In the genomic region with DNA sequence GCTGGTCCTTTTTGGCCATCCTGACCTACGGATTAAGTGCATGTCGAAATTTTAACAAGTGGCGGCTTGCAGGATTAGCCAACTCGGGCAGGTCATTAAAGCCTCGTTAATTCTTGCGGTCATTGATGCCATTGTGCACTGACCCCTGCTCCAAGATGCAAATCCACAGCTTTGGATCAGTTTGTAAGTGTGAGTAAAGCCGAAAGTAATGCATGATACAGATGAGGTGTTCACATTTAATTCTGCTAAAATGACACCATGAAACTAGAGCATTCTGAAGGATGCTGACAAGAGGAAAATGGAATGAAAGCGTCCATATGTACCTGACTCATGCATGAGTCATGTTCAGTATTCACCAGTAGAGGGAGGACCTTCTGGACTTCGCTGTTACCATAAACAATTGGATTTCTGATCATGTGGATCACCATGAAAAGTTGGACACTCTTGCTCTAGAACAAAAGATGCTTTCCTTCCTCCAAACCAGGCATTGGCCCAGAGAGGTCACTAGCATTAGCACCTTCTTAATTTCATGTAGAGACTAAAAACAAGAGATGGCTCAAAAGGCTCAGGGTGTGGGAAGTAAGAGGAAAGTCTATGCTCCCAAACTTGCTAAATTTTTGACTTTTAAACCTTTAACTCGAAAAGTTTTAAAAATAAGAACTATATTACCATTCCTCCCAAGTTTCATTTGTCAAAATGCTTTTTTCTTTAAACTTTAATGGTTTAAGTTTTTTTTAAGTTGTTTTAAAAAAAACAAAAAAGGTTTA, we compare ENCODE assay signal across 8 cellular contexts. TPM values are rescaled to one million over a fixed set of nuclear protein-coding genes. Genes with fewer than 3 reads are reported as not detected.
DNase-seq lines count a peak whose midpoint lies in the region; ATAC-seq and TF ChIP-seq lines count a peak whose summit lies in the region.

No MANE protein-coding gene starts in this region.

- H3K9ac ChIP-seq in fibroblast of lung (ENCODE audit: insufficient read depth, low read length): no peak overlapping the region

- TF ChIP-seq CTCF in AG09309 (IDR thresholded peaks at IDR 0.05; ENCODE audit: control insufficient read depth, insufficient read depth, low read depth, low read length, missing control alignments) (peak; percentile 39), GM13977 (IDR thresholded peaks at IDR 0.05; ENCODE audit: extremely low read depth, insufficient read depth, missing control alignments) (peak; percentile 33), fibroblast of lung (conservative IDR thresholded peaks at IDR 0.05 in 1 of 2, IDR thresholded peaks at IDR 0.05 in 1 of 2; ENCODE audit: low read depth in 1 of 2, low read length in 2 of 2) (peak; percentile 36 to 61), retinal pigment epithelial cell (conservative IDR thresholded peaks at IDR 0.05; ENCODE audit: low read depth, low read length) (peak; percentile 55)

- no peaks in the 10 kb centered on the region for H3K9me3 ChIP-seq in fibroblast of lung (ENCODE audit: control insufficient read depth, insufficient read depth, low read depth, low read length)

- H3K79me2 ChIP-seq in fibroblast of lung (ENCODE audit: control insufficient read depth, insufficient read depth, low read length): no peaks in the 10 kb centered on the region

- peak; percentile 71 for DNase-seq in AG09309 (ENCODE audit: low read depth)
- peak; percentile 29 for DNase-seq in GM13977 (ENCODE audit: low spot score)
- DNase-seq in RKO (ENCODE audit: low spot score): peak; percentile 96
- peak; percentile 94 to 98 for DNase-seq in fibroblast of lung (ENCODE audit: low read depth in 2 of 2)
- peak; percentile 92 for DNase-seq in retinal pigment epithelial cell (ENCODE audit: low read depth)
- no peak for DNase-seq in NCI-H1417 treated with DMSO at 0.1 percent for 48 hours (lab: John Stamatoyannopoulos, UW)
- no peak for DNase-seq in occipital lobe (lab: John Stamatoyannopoulos, UW)

- no peak for ATAC-seq in HG03520 (IDR thresholded peaks at IDR 0.05; ENCODE audit: unreplicated experiment)

- H2AFZ ChIP-seq in fibroblast of lung (ENCODE audit: low read length): no peak overlapping the region

- H3K4me1 ChIP-seq in fibroblast of lung (ENCODE audit: control insufficient read depth, extremely low read depth, insufficient read depth, low read length): peaks cover 5% of the 10 kb centered on the region

- H3K27ac ChIP-seq in fibroblast of lung (ENCODE audit: insufficient read depth, low read length): peak overlapping the region; percentile 19

- no peak overlapping the region for H3K4me3 ChIP-seq in AG09309 (ENCODE audit: control insufficient read depth, low read depth, low read length)
- H3K4me3 ChIP-seq in fibroblast of lung (replicated peaks in 1 of 4; ENCODE audit: control extremely low read depth in 1 of 4, insufficient read depth in 1 of 4, low read depth in 3 of 4, low read length in 4 of 4): peak overlapping the region in 1 of 4 experiments; percentile 13
- H3K4me3 ChIP-seq in retinal pigment epithelial cell (ENCODE audit: low read length): no peak overlapping the region

- H4K20me1 ChIP-seq in fibroblast of lung (ENCODE audit: control insufficient read depth, extremely low read depth, insufficient read depth, low read length): no peaks in the 10 kb centered on the region

- no peaks in the 10 kb centered on the region for H3K36me3 ChIP-seq in fibroblast of lung (ENCODE audit: control insufficient read depth, insufficient read depth, low read length)

- H3K27me3 ChIP-seq in fibroblast of lung (ENCODE audit: control insufficient read depth, insufficient read depth, low read length): no peaks in the 10 kb centered on the region

- H3K4me2 ChIP-seq in fibroblast of lung (ENCODE audit: extremely low read depth, insufficient read depth, low read length): peak overlapping the region; percentile 60

- in situ Hi-C loops in GM13977 (cut with MboI; ENCODE audit: low pct_unique_long_range_greater_than_20kb, low sequenced_read_pairs, unreplicated experiment): no loop called here

RNA-seq across cellular contexts. Expression of a gene that starts 48.0 kb away (rescaled TPM):
- total RNA-seq in fibroblast of lung (not detected in 2 replicates), occipital lobe (not detected)
- polyA plus RNA-seq in fibroblast of lung: not detected in 2 replicates
- not detected in 2 replicates for polyA plus RNA-seq in fibroblast of lung (2012)
- 0.59 TPM in 1 of 2 replicates, not detected in the other for polyA minus RNA-seq in fibroblast of lung (ENCODE audit: low replicate concordance)

RNA-seq across cellular contexts. Expression of a gene that starts 54.1 kb away (rescaled TPM):
- not detected in 2 replicates for total RNA-seq in fibroblast of lung
- polyA plus RNA-seq in fibroblast of lung: not detected in 2 replicates
- polyA plus RNA-seq in fibroblast of lung (2012): not detected in 2 replicates
- not detected in 2 replicates for polyA minus RNA-seq in fibroblast of lung (ENCODE audit: low replicate concordance)
- total RNA-seq in occipital lobe: not detected

RNA-seq across cellular contexts. Expression of a gene that starts 56.3 kb away (rescaled TPM):
- 0.66 and 1.8 TPM in 2 replicates for total RNA-seq in fibroblast of lung
- polyA plus RNA-seq in fibroblast of lung: 0.40 and 0.41 TPM in 2 replicates
- polyA plus RNA-seq in fibroblast of lung (2012): 1.0 and 1.4 TPM in 2 replicates
- 0.59 and 1.8 TPM in 2 replicates for polyA minus RNA-seq in fibroblast of lung (ENCODE audit: low replicate concordance)
- total RNA-seq in occipital lobe: not detected

Comparison
In these comparisons a context has a peak if more than half of its experiments do, and no peak if none do; other contexts are left out.
1. DNase-seq: peak in AG09309 (single experiment), GM13977 (single experiment), RKO (single experiment), fibroblast of lung (2 of 2) and retinal pigment epithelial cell (single experiment); none in NCI-H1417 treated with DMSO at 0.1 percent for 48 hours (single experiment) and occipital lobe (single experiment).
2. Peak in every context shown above with its lines, with median percentiles within 50 percentile points of each other: CTCF ChIP-seq.